In genomic region chr11:81007046-81007445, GRCh38 we compare ENCODE assay signal across 12 cellular contexts.
DNase-seq lines count a peak whose midpoint lies in the region; ATAC-seq, FAIRE-seq and TF ChIP-seq lines count a peak whose summit lies in the region.
"Had no signal": no experiment of that assay in that cellular context is flagged by ENCODE, and none has a peak within 500 bp of the region (broad histone marks: within the 10 kb centered on the region; RNA-seq: fewer than 3 reads in every experiment).

No MANE protein-coding gene starts in this region.

- dilution Hi-C loops in endothelial cell of umbilical vein (cut with MboI; ENCODE audit: extremely low pct_ligation_motif_present, low sequenced_read_pairs), result no loop called here

- POLR2A ChIA-PET in endothelial cell of umbilical vein (lab: Charles Lee), result no interaction called here

- no peak overlapping the region for H2AFZ ChIP-seq in endothelial cell of umbilical vein (ENCODE audit: low read depth, low read length)
- H2AFZ ChIP-seq in smooth muscle cell (ENCODE audit: low read depth), result no peak overlapping the region

- H4K20me1 ChIP-seq in endothelial cell of umbilical vein (replicated peaks; ENCODE audit: control insufficient read depth, extremely low read depth, insufficient read depth, low read length) (no peaks in the 10 kb centered on the region), smooth muscle cell (ENCODE audit: low read depth) (no peaks in the 10 kb centered on the region)

- no peak overlapping the region for H3K27ac ChIP-seq in endothelial cell of umbilical vein (ENCODE audit: insufficient read depth, low read depth, low read length)
- H3K27ac ChIP-seq in smooth muscle cell (ENCODE audit: low read depth), result no peak overlapping the region

- no TSS peak for BruUV-seq in endothelial cell of umbilical vein (replicated peaks; lab: Mats Ljungman, UMichigan)

- ATAC-seq in GM21576 (IDR thresholded peaks at IDR 0.05; ENCODE audit: unreplicated experiment), result no peak
- no peak for ATAC-seq in HG03571 (IDR thresholded peaks at IDR 0.05; ENCODE audit: unreplicated experiment)
- no peak for ATAC-seq in HG02981 (IDR thresholded peaks at IDR 0.05; ENCODE audit: unreplicated experiment)
- ATAC-seq: esophagus mucosa; stimulated activated memory B cell treated with anti-CD40 and anti-IgM and Interleukin-4, amounts not matched to agents 10 μg/mL and 1 μg/mL and 100 μg/mL, for 72 hours had no signal

- intact Hi-C loops in endothelial cell of umbilical vein (cut with micrococcal nuclease), result loop anchor here (1.0 to 10.0 kb wide), 2 partner anchors 282 to 852 kb away; no protein-coding TSS in a partner anchor

- H3K4me1 ChIP-seq in endothelial cell of umbilical vein (ENCODE audit: control insufficient read depth, extremely low read depth, insufficient read depth, low read length) (peaks cover 5% of the 10 kb centered on the region), smooth muscle cell (ENCODE audit: low read depth) (no peaks in the 10 kb centered on the region)

- H3K4me3 ChIP-seq in endothelial cell of umbilical vein (replicated peaks in 1 of 3; ENCODE audit: insufficient read depth in 1 of 3, low read depth in 1 of 3, low read length in 3 of 3), result no peak overlapping the region
- no peak overlapping the region for H3K4me3 ChIP-seq in smooth muscle cell

- no peaks in the 10 kb centered on the region for H3F3A ChIP-seq in smooth muscle cell (ENCODE audit: low read depth)

- DNase-seq in SIG-M5 treated with dmso at 0.1 percent for 504 hours (lab: John Stamatoyannopoulos, UW; ENCODE audit: unreplicated experiment) (peak; percentile 7), SIG-M5 (lab: John Stamatoyannopoulos, UW) (no peak), OCI-M1 (lab: John Stamatoyannopoulos, UW) (peak; percentile 82), endothelial cell of umbilical vein (ENCODE audit: low read depth, low spot score) (peak; percentile 40), smooth muscle cell (lab: John Stamatoyannopoulos, UW; ENCODE audit: unreplicated experiment) (no peak)
- DNase-seq: activated CD4-positive, alpha-beta T cell treated with anti-CD3 and anti-CD28 coated beads, Interleukin-2, amount 10 ng/mL, durations not matched to agents 7 days and 5 days; KG1 had no signal

- H3K36me3 ChIP-seq in endothelial cell of umbilical vein (ENCODE audit: control insufficient read depth in 2 of 2, extremely low read depth in 1 of 2, insufficient read depth in 2 of 2, low read length in 2 of 2) (no peaks in the 10 kb centered on the region), smooth muscle cell (ENCODE audit: low read depth) (no peaks in the 10 kb centered on the region)

- no peak for TF ChIP-seq CTCF in endothelial cell of umbilical vein (IDR thresholded peaks at IDR 0.05; ENCODE audit: extremely low read depth in 1 of 2, insufficient read depth in 1 of 2, low read depth in 1 of 2, low read length in 2 of 2)
- TF ChIP-seq CTCF in smooth muscle cell (IDR thresholded peaks at IDR 0.05; ENCODE audit: borderline replicate concordance, insufficient read depth, poor library complexity, severe bottlenecking), result peak; percentile 35

- no peak overlapping the region for H3K9ac ChIP-seq in endothelial cell of umbilical vein (replicated peaks; ENCODE audit: extremely low read depth, insufficient read depth, low read length)
- H3K9ac ChIP-seq in smooth muscle cell (ENCODE audit: low read depth), result no peak overlapping the region

- H3K79me2 ChIP-seq in endothelial cell of umbilical vein (ENCODE audit: control insufficient read depth, insufficient read depth, low read length) (no peaks in the 10 kb centered on the region), smooth muscle cell (ENCODE audit: low read depth) (no peaks in the 10 kb centered on the region)

- TF ChIP-seq POLR2A in endothelial cell of umbilical vein (IDR thresholded peaks at IDR 0.05; ENCODE audit: low read depth, low read length), result no peak

- no peaks in the 10 kb centered on the region for H3K9me1 ChIP-seq in endothelial cell of umbilical vein (replicated peaks; ENCODE audit: control insufficient read depth, extremely low read depth, insufficient read depth, low read length)

- H3K27me3 ChIP-seq in endothelial cell of umbilical vein (ENCODE audit: control insufficient read depth in 2 of 2, insufficient read depth in 2 of 2, low read length in 2 of 2) (no peaks in the 10 kb centered on the region), smooth muscle cell (ENCODE audit: low read depth) (no peaks in the 10 kb centered on the region)

- H3K9me3 ChIP-seq in endothelial cell of umbilical vein (replicated peaks; ENCODE audit: control insufficient read depth, insufficient read depth, low read length) (no peaks in the 10 kb centered on the region), smooth muscle cell (replicated peaks; ENCODE audit: low read depth) (no peaks in the 10 kb centered on the region)

- no peak overlapping the region for H3K4me2 ChIP-seq in endothelial cell of umbilical vein (ENCODE audit: insufficient read depth, low read length)
- H3K4me2 ChIP-seq in smooth muscle cell, result no peak overlapping the region

- CTCF ChIA-PET in endothelial cell of umbilical vein (lab: Charles Lee), result no interaction called here

- 43% methylated on average over 2 of the region's 2 CpGs for WGBS in smooth muscle cell (ENCODE audit: low lambda C conversion rate)

- no peak for FAIRE-seq in endothelial cell of umbilical vein (lab: Jason Lieb, UNC)

TF ChIP-seq in endothelial cell of umbilical vein, 7 proteins besides CTCF, POLR2A, EP300 and RAD21:
- TF ChIP-seq FOS (IDR thresholded peaks at IDR 0.05; ENCODE audit: borderline replicate concordance, insufficient read depth, low read length) (no peak), MAX (IDR thresholded peaks at IDR 0.05; ENCODE audit: insufficient read depth, insufficient read length) (no peak), JUN (IDR thresholded peaks at IDR 0.05; ENCODE audit: borderline replicate concordance, insufficient read depth, insufficient read length, low read depth) (no peak), MYC (IDR thresholded peaks at IDR 0.05; ENCODE audit: low read depth, low read length) (no peak), EZH2 (IDR thresholded peaks at IDR 0.05; ENCODE audit: borderline replicate concordance, low read depth, low read length, severe bottlenecking) (no peak), POLR2AphosphoS5 (IDR thresholded peaks at IDR 0.05; ENCODE audit: insufficient read depth, low read depth, low read length) (no peak), GATA2 (IDR thresholded peaks at IDR 0.05; ENCODE audit: insufficient read depth, insufficient read length, low read depth, low read length) (no peak)

Comparison
In these comparisons a context has a peak if more than half of its experiments do, and no peak if none do; other contexts are left out.
1. DNase-seq: peak in SIG-M5 treated with dmso at 0.1 percent for 504 hours (single experiment), OCI-M1 (single experiment) and endothelial cell of umbilical vein (single experiment); none in SIG-M5 (single experiment) and smooth muscle cell (single experiment).